1 cellular context compared by ENCODE assay signal in genomic region chr7:44986218-44987053, GRCh38.
TF ChIP-seq lines count a peak whose summit lies in the region.

No MANE protein-coding gene starts in this region.

TF ChIP-seq in GM12878, 131 proteins besides CTCF, POLR2A, EP300 and RAD21 (continued from another document and continues in another):
- TF ChIP-seq STAT3 (IDR thresholded peaks at IDR 0.05; ENCODE audit: low read depth, low read length), result no peak
- peak; percentile 57 for TF ChIP-seq RELA (IDR thresholded peaks at IDR 0.05; ENCODE audit: borderline replicate concordance, partially characterized antibody)
- no peak for TF ChIP-seq ATF2 (IDR thresholded peaks at IDR 0.05; ENCODE audit: low read length)
- TF ChIP-seq CUX1 (IDR thresholded peaks at IDR 0.05; ENCODE audit: insufficient replicate concordance, low read depth, low read length), result no peak
- TF ChIP-seq SUZ12 (IDR thresholded peaks at IDR 0.05; ENCODE audit: unreplicated experiment), result no peak
- peak; percentile 50 for TF ChIP-seq MEF2B (IDR thresholded peaks at IDR 0.05; ENCODE audit: partially characterized antibody, poor library complexity, severe bottlenecking)
- TF ChIP-seq SMAD5 (IDR thresholded peaks at IDR 0.05; ENCODE audit: low read depth), result peak; percentile 98
- no peak; the same call in 1 of the 2 replicates for TF ChIP-seq BRCA1 (IDR thresholded peaks at IDR 0.05; ENCODE audit: low read depth, low read length)
- TF ChIP-seq GATAD2B (conservative IDR thresholded peaks at IDR 0.05; ENCODE audit: low read depth), result peak; percentile 84; the same call in 1 of the 2 replicates
- peak; percentile 85 for TF ChIP-seq JUND (IDR thresholded peaks at IDR 0.05; ENCODE audit: low read depth, low read length)
- TF ChIP-seq ZNF592 (IDR thresholded peaks at IDR 0.05), result no peak
- TF ChIP-seq TCF12 (IDR thresholded peaks at IDR 0.05; ENCODE audit: low read depth, low read length), result peak; percentile 73
- TF ChIP-seq ZNF207 (IDR thresholded peaks at IDR 0.05; ENCODE audit: borderline replicate concordance), result peak; percentile 66
- 0 out of 2 replicates have a peak, but pooled peaks have one; percentile 27 for TF ChIP-seq ZNF24 (IDR thresholded peaks at IDR 0.05)
- TF ChIP-seq BHLHE40 (IDR thresholded peaks at IDR 0.05; ENCODE audit: borderline replicate concordance in 1 of 2, low read depth in 2 of 2, low read length in 1 of 2), result peak; percentile 68 to 88; a peak in 3 of 4 replicates
- peak; percentile 52; the same call in 1 of the 2 replicates for TF ChIP-seq NR2C1 (IDR thresholded peaks at IDR 0.05)
- no peak for TF ChIP-seq ATF3 (IDR thresholded peaks at IDR 0.05; ENCODE audit: borderline replicate concordance, extremely low read depth, low read depth, low read length)
- no peak for TF ChIP-seq ZNF384 (IDR thresholded peaks at IDR 0.05; ENCODE audit: borderline replicate concordance, low read depth, low read length)
- TF ChIP-seq EZH2 (IDR thresholded peaks at IDR 0.05; ENCODE audit: borderline replicate concordance, control insufficient read depth, low read depth, low read length), result no peak
- peak; percentile 46 for TF ChIP-seq BCL3 (IDR thresholded peaks at IDR 0.05; ENCODE audit: borderline replicate concordance, insufficient read depth, low read depth, low read length, poor library complexity, severe bottlenecking)
- peak; percentile 97 for TF ChIP-seq LARP7 (IDR thresholded peaks at IDR 0.05)
- no peak for TF ChIP-seq SMC3 (IDR thresholded peaks at IDR 0.05; ENCODE audit: borderline replicate concordance, low read length)
- peak; percentile 74 for TF ChIP-seq PKNOX1 (IDR thresholded peaks at IDR 0.05)
- TF ChIP-seq ESRRA (IDR thresholded peaks at IDR 0.05; ENCODE audit: low read length), result no peak
- TF ChIP-seq TARDBP (IDR thresholded peaks at IDR 0.05; ENCODE audit: borderline replicate concordance), result no peak
- TF ChIP-seq TCF3 (IDR thresholded peaks at IDR 0.05; ENCODE audit: borderline replicate concordance, insufficient read depth, low read depth, low read length), result peak; percentile 78
- TF ChIP-seq IKZF1 (conservative IDR thresholded peaks at IDR 0.05), result peak; percentile 72
- peak; percentile 97 for TF ChIP-seq RBBP5 (conservative IDR thresholded peaks at IDR 0.05)
- no peak for TF ChIP-seq JUNB (IDR thresholded peaks at IDR 0.05)
- no peak for TF ChIP-seq PAX8 (IDR thresholded peaks at IDR 0.05)
- peak; percentile 93; the same call in 1 of the 2 replicates for TF ChIP-seq CBFB (IDR thresholded peaks at IDR 0.05; ENCODE audit: low read depth)
- peak; percentile 33 to 97; a peak in 2 of 3 replicates for TF ChIP-seq EGR1 (IDR thresholded peaks at IDR 0.05; ENCODE audit: borderline replicate concordance in 1 of 2, low read depth in 2 of 2, low read length in 2 of 2)
- peak; percentile 98 for TF ChIP-seq CREM (IDR thresholded peaks at IDR 0.05; ENCODE audit: low read depth)
- peak; percentile 95; the same call in 2 of the 3 replicates for TF ChIP-seq POU2F2 (IDR thresholded peaks at IDR 0.05; ENCODE audit: borderline replicate concordance, low read depth, low read length)
- no peak for TF ChIP-seq ZBTB11 (CRISPR knock-in tag; IDR thresholded peaks at IDR 0.05)
- no peak for TF ChIP-seq HDAC2 (IDR thresholded peaks at IDR 0.05)
- TF ChIP-seq NFXL1 (IDR thresholded peaks at IDR 0.05; ENCODE audit: borderline replicate concordance), result no peak
- peak; percentile 68 for TF ChIP-seq BACH1 (IDR thresholded peaks at IDR 0.05; ENCODE audit: borderline replicate concordance)
- no peak for TF ChIP-seq EED (IDR thresholded peaks at IDR 0.05; ENCODE audit: low read depth)
- peak; percentile 100 for TF ChIP-seq POLR2AphosphoS5 (IDR thresholded peaks at IDR 0.05; ENCODE audit: low read length)
- 0 out of 2 replicates have a peak, but pooled peaks have one; percentile 75 for TF ChIP-seq DPF2 (IDR thresholded peaks at IDR 0.05)
- TF ChIP-seq CREB1 (IDR thresholded peaks at IDR 0.05; ENCODE audit: low read depth), result no peak
- TF ChIP-seq RUNX3 (IDR thresholded peaks at IDR 0.05; ENCODE audit: low read length), result no peak
